ENCODE assay signal across 1 cellular context in the genomic region with DNA sequence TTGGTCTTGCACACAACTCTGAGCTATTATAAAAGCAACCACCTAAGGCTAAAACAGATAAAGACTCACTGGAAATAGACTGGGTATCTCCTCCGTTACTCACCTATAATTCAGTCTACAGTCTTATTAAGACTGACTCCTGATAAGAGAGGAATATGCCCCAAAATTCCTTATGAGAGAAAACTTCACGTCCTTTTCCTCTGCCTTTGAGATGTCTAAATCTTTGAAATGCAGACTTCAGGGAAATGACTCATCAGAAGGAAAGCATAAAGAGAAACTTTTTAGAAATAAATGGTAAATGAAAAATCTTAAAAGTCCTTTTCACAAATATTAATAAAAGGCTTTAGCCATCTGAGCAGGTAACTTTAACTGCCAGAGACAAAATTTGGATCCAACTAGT.
TF ChIP-seq lines count a peak whose summit lies in the region.

No MANE protein-coding gene starts in this region.

TF ChIP-seq in HCT116, 20 proteins besides CTCF, POLR2A, EP300 and RAD21:
- TF ChIP-seq, protein P1, sequence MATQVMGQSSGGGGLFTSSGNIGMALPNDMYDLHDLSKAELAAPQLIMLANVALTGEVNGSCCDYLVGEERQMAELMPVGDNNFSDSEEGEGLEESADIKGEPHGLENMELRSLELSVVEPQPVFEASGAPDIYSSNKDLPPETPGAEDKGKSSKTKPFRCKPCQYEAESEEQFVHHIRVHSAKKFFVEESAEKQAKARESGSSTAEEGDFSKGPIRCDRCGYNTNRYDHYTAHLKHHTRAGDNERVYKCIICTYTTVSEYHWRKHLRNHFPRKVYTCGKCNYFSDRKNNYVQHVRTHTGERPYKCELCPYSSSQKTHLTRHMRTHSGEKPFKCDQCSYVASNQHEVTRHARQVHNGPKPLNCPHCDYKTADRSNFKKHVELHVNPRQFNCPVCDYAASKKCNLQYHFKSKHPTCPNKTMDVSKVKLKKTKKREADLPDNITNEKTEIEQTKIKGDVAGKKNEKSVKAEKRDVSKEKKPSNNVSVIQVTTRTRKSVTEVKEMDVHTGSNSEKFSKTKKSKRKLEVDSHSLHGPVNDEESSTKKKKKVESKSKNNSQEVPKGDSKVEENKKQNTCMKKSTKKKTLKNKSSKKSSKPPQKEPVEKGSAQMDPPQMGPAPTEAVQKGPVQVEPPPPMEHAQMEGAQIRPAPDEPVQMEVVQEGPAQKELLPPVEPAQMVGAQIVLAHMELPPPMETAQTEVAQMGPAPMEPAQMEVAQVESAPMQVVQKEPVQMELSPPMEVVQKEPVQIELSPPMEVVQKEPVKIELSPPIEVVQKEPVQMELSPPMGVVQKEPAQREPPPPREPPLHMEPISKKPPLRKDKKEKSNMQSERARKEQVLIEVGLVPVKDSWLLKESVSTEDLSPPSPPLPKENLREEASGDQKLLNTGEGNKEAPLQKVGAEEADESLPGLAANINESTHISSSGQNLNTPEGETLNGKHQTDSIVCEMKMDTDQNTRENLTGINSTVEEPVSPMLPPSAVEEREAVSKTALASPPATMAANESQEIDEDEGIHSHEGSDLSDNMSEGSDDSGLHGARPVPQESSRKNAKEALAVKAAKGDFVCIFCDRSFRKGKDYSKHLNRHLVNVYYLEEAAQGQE (IDR thresholded peaks at IDR 0.05; ENCODE audit: low read depth), result no peak
- TF ChIP-seq, protein P2, sequence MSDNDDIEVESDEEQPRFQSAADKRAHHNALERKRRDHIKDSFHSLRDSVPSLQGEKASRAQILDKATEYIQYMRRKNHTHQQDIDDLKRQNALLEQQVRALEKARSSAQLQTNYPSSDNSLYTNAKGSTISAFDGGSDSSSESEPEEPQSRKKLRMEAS (IDR thresholded peaks at IDR 0.05), result no peak
- TF ChIP-seq YY1 (IDR thresholded peaks at IDR 0.05; ENCODE audit: extremely low read depth, insufficient replicate concordance, low read depth, low read length) (no peak), SP1 (IDR thresholded peaks at IDR 0.05; ENCODE audit: low read depth) (no peak), SIN3A (IDR thresholded peaks at IDR 0.05; ENCODE audit: low read depth) (no peak), EZH2 (IDR thresholded peaks at IDR 0.05) (no peak), FOSL1 (IDR thresholded peaks at IDR 0.05; ENCODE audit: low read depth) (no peak), JUND (IDR thresholded peaks at IDR 0.05) (no peak)
TF ChIP-seq in HCT116: peak in this region for 0.
